In genomic region chr4:155954118-155954503, GRCh38 we compare ENCODE assay signal across 9 cellular contexts. TPM values are rescaled to one million over a fixed set of nuclear protein-coding genes. Genes with fewer than 3 reads are reported as not detected.
DNase-seq lines count a peak whose midpoint lies in the region; ATAC-seq and TF ChIP-seq lines count a peak whose summit lies in the region.
"Had no signal": no experiment of that assay in that cellular context is flagged by ENCODE, and none has a peak within 500 bp of the region (broad histone marks: within the 10 kb centered on the region; RNA-seq: fewer than 3 reads in every experiment).

No MANE protein-coding gene starts in this region.

- H4K20me1 ChIP-seq in DOHH2 (ENCODE audit: control insufficient read depth, insufficient read depth, low read depth, low read length): no peaks in the 10 kb centered on the region

- H4K12ac ChIP-seq in trophoblast cell (ENCODE audit: low read depth, low read length): peak overlapping the region; percentile 63

- no peaks in the 10 kb centered on the region for H3K9me2 ChIP-seq in DOHH2 (replicated peaks; ENCODE audit: control insufficient read depth, low read length)

- no peak for TF ChIP-seq EP300 in esophagus muscularis mucosa (IDR thresholded peaks at IDR 0.05)

- ATAC-seq in HG02763 (IDR thresholded peaks at IDR 0.05; ENCODE audit: unreplicated experiment) (no peak), GM19351 (IDR thresholded peaks at IDR 0.05; ENCODE audit: unreplicated experiment) (no peak)

- no peak overlapping the region for H2AK5ac ChIP-seq in trophoblast cell (ENCODE audit: low read length)

- no peak for TF ChIP-seq POLR2A in esophagus muscularis mucosa (IDR thresholded peaks at IDR 0.05; ENCODE audit: low read depth)

- H3K23ac ChIP-seq in trophoblast cell (ENCODE audit: low read length): no peak overlapping the region

- H3K27me3 ChIP-seq in DOHH2 (ENCODE audit: control insufficient read depth, low read length) (no peaks in the 10 kb centered on the region), SJCRH30 (no peaks in the 10 kb centered on the region), esophagus muscularis mucosa (no peaks in the 10 kb centered on the region), trophoblast cell (ENCODE audit: insufficient read depth, low read length) (no peaks in the 10 kb centered on the region)

- H4K8ac ChIP-seq in trophoblast cell (ENCODE audit: low read depth, low read length): peak overlapping the region; percentile 100

- no peak overlapping the region for H3K18ac ChIP-seq in trophoblast cell (ENCODE audit: low read length)

- H3K4me1 ChIP-seq in DOHH2 (ENCODE audit: control insufficient read depth, low read length) (peaks cover 6% of the 10 kb centered on the region), SJCRH30 (no peaks in the 10 kb centered on the region), esophagus muscularis mucosa (peaks cover 4 to 20% (median 14%) of the 10 kb centered on the region in 4 donors), trophoblast cell (ENCODE audit: control insufficient read depth in 1 of 2, insufficient read depth in 2 of 2, low read length in 2 of 2) (no peaks in the 10 kb centered on the region)

- intact Hi-C loops in esophagus muscularis mucosa (cut with DNase I): loop anchor here (5.0 to 10.0 kb wide), 3 partner anchors 512 to 1091 kb away; no protein-coding TSS in a partner anchor

- peaks cover 3% of the 10 kb centered on the region; the same call in 1 of the 2 replicates for H3F3A ChIP-seq in DOHH2 (ENCODE audit: control insufficient read depth, insufficient read depth)

- H4K91ac ChIP-seq in trophoblast cell (ENCODE audit: low read depth, low read length): peak overlapping the region; percentile 100

- H3K79me1 ChIP-seq in trophoblast cell (ENCODE audit: low read length): peaks cover 9% of the 10 kb centered on the region

- no peaks in the 10 kb centered on the region for H3K9me3 ChIP-seq in DOHH2 (ENCODE audit: control insufficient read depth, insufficient read depth, low read length)
- H3K9me3 ChIP-seq in SJCRH30 (replicated peaks): no peaks in the 10 kb centered on the region
- H3K9me3 ChIP-seq in esophagus muscularis mucosa: no peaks in the 10 kb centered on the region
- no peaks in the 10 kb centered on the region for H3K9me3 ChIP-seq in trophoblast cell (ENCODE audit: insufficient read depth, low read depth, low read length)

- peak overlapping the region; percentile 43 for H3K14ac ChIP-seq in trophoblast cell (ENCODE audit: low read length)

- DNase-seq in SJCRH30 (no peak), esophagus muscularis mucosa (ENCODE audit: extremely low spot score) (no peak), trophoblast cell (no peak), activated gamma-delta T cell (lab: John Stamatoyannopoulos, UW) (no peak), NCI-H187 treated with DMSO at 0.1 percent for 48 hours (lab: John Stamatoyannopoulos, UW) (no peak)

- H3K4ac ChIP-seq in trophoblast cell (ENCODE audit: low read depth, low read length): no peak overlapping the region

- no peaks in the 10 kb centered on the region for H3K79me2 ChIP-seq in DOHH2 (ENCODE audit: control insufficient read depth, low read length)
- peaks cover 7% of the 10 kb centered on the region for H3K79me2 ChIP-seq in trophoblast cell (ENCODE audit: control insufficient read depth, insufficient read depth, low read length, poor library complexity)

- TF ChIP-seq CTCF in DOHH2 (IDR thresholded peaks at IDR 0.05; ENCODE audit: low read depth, low read length, poor library complexity, severe bottlenecking) (no peak), esophagus muscularis mucosa (IDR thresholded peaks at IDR 0.05) (no peak)

- 82% methylated on average over 8 of the region's 8 CpGs for WGBS in esophagus muscularis mucosa
- WGBS in trophoblast cell (ENCODE audit: extremely low coverage, insufficient coverage, insufficient read length): no CpG with 5 or more reads among the region's 8 CpGs

- no peak overlapping the region for H2BK5ac ChIP-seq in trophoblast cell (ENCODE audit: low read depth, low read length, poor library complexity)

- H3K4me2 ChIP-seq in DOHH2 (ENCODE audit: low read length): peak overlapping the region; percentile 99
- peak overlapping the region; percentile 84 for H3K4me2 ChIP-seq in trophoblast cell (ENCODE audit: low read length)

- no peak overlapping the region for H2BK12ac ChIP-seq in trophoblast cell (ENCODE audit: low read length)

- H3K36me3 ChIP-seq in DOHH2 (ENCODE audit: control insufficient read depth, low read length) (no peaks in the 10 kb centered on the region), SJCRH30 (no peaks in the 10 kb centered on the region), esophagus muscularis mucosa (no peaks in the 10 kb centered on the region), trophoblast cell (ENCODE audit: control insufficient read depth in 1 of 2, insufficient read depth in 2 of 2, low read length in 2 of 2) (no peaks in the 10 kb centered on the region)

- no peak overlapping the region for H3K9ac ChIP-seq in trophoblast cell (ENCODE audit: low read length)

- H3K27ac ChIP-seq in DOHH2 (ENCODE audit: low read depth, low read length): no peak overlapping the region
- H3K27ac ChIP-seq in SJCRH30: peak overlapping the region; percentile 90
- peak overlapping the region; percentile 94 to 98 (median 96) for H3K27ac ChIP-seq in esophagus muscularis mucosa (replicated peaks in 1 of 4)
- no peak overlapping the region for H3K27ac ChIP-seq in trophoblast cell (ENCODE audit: low read depth, low read length)

- peak overlapping the region; percentile 91 for H3K4me3 ChIP-seq in DOHH2 (ENCODE audit: low read length)
- peak overlapping the region; percentile 74 for H3K4me3 ChIP-seq in SJCRH30
- H3K4me3 ChIP-seq in esophagus muscularis mucosa: peak overlapping the region; percentile 67 to 81 (median 78)
- no peak overlapping the region for H3K4me3 ChIP-seq in trophoblast cell (ENCODE audit: low read depth, low read length)

- no peak overlapping the region for H2BK120ac ChIP-seq in trophoblast cell (ENCODE audit: insufficient read depth, low read length, poor library complexity)

- peak overlapping the region; percentile 47 for H2AFZ ChIP-seq in trophoblast cell (ENCODE audit: insufficient read depth, low read length, poor library complexity)

RNA-seq across cellular contexts. Expression of gene CTSO, which starts 0.4 kb away (rescaled TPM):
- 0.14 and 0.23 TPM in 2 replicates for total RNA-seq in SJCRH30 (2014; rRNA removed; shearing (Covaris generic))
- total RNA-seq in esophagus muscularis mucosa: 10 to 100 TPM; 18.8 to 22.8 (median 21.3) TPM
- polyA plus RNA-seq in trophoblast cell (2013): 4.0 and 4.2 TPM in 2 replicates

RNA-seq across cellular contexts. Expression of gene TDO2, which starts 50.6 kb away (rescaled TPM):
- total RNA-seq in SJCRH30 (2014; rRNA removed; shearing (Covaris generic)): 0.23 and 0.26 TPM in 2 replicates
- not detected for total RNA-seq in esophagus muscularis mucosa
- 0.33 and 0.54 TPM in 2 replicates for polyA plus RNA-seq in trophoblast cell (2013)
- total RNA-seq: subcutaneous adipose tissue had no signal

Comparison
In these comparisons a context has a peak if more than half of its experiments do, and no peak if none do; other contexts are left out.
1. H3K27ac ChIP-seq: peak in SJCRH30 (single experiment) and esophagus muscularis mucosa (4 of 4); none in DOHH2 (single experiment) and trophoblast cell (single experiment).
2. RNA of gene CTSO, which starts 0.4 kb away (total RNA-seq): 18.8 to 22.8 TPM in esophagus muscularis mucosa; 0.14 to 0.23 TPM in SJCRH30; every median in the first group is over 10 times any median in the second.